10 cellular contexts compared by ENCODE assay signal in the genomic region with DNA sequence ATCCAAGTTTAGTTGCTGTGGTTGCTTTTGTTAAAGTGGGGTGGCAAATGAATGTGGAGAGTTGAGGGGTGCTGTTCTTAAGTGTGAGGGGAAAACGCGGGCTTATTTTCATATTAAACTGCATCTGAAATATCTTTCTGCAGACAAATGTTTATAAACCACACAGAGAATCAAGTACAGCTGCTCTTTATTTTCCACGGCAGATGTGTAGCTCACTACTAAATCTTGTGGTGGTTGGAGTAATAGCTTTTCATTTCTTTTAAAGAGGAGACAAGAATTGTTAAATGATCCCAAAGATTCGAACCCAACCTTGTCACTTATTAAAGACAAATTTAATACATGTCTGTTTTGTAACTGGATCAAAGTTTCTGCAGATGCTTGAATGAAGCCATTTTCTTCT. TPM values are rescaled to one million over a fixed set of nuclear protein-coding genes. Genes with fewer than 3 reads are reported as not detected.
DNase-seq lines count a peak whose midpoint lies in the region; ATAC-seq, FAIRE-seq and TF ChIP-seq lines count a peak whose summit lies in the region.
"Had no signal": no experiment of that assay in that cellular context is flagged by ENCODE, and none has a peak within 500 bp of the region (broad histone marks: within the 10 kb centered on the region; RNA-seq: fewer than 3 reads in every experiment).

No MANE protein-coding gene starts in this region.

- no peaks in the 10 kb centered on the region for H3K9me3 Mint-ChIP-seq in type B pancreatic cell

- 17% methylated on average over 4 of the region's 4 CpGs for WGBS in right lobe of liver (ENCODE audit: insufficient coverage, low coverage, low lambda C conversion rate, missing lambda C conversion rate)
- 18 to 26% (median 19%) methylated on average over 4 of the region's 4 CpGs for WGBS in small intestine, 3 donors

- peak overlapping the region; percentile 100 for H3K9ac ChIP-seq in adipocyte (ENCODE audit: low read length)

- no peak for TF ChIP-seq POLR2A in right lobe of liver (IDR thresholded peaks at IDR 0.05)

- H3K36me3 ChIP-seq in left ventricle myocardium inferior (no peaks in the 10 kb centered on the region), adipocyte (ENCODE audit: control insufficient read depth, insufficient read depth, low read length, severe bottlenecking) (peaks cover 4% of the 10 kb centered on the region), right lobe of liver (no peaks in the 10 kb centered on the region), small intestine (ENCODE audit: control insufficient read depth in 2 of 2, insufficient read depth in 2 of 2, low read length in 2 of 2) (no peaks in the 10 kb centered on the region)

- H3K9me3 ChIP-seq in left ventricle myocardium inferior (replicated peaks): no peaks in the 10 kb centered on the region
- no peaks in the 10 kb centered on the region for H3K9me3 ChIP-seq in adipocyte (ENCODE audit: control insufficient read depth, low read length)
- H3K9me3 ChIP-seq in right lobe of liver: no peaks in the 10 kb centered on the region
- no peaks in the 10 kb centered on the region for H3K9me3 ChIP-seq in small intestine (ENCODE audit: control insufficient read depth, low read depth)

- H3K36me3 Mint-ChIP-seq in type B pancreatic cell: peaks cover 11% of the 10 kb centered on the region

- peak overlapping the region; percentile 100 for H3K27ac Mint-ChIP-seq in type B pancreatic cell

- no peak for ATAC-seq in Right ventricle myocardium inferior
- no peak for ATAC-seq in right lobe of liver

- H3K4me3 ChIP-seq in left ventricle myocardium inferior: peak overlapping the region; percentile 92
- peak overlapping the region; percentile 93 for H3K4me3 ChIP-seq in adipocyte (ENCODE audit: low read length)
- H3K4me3 ChIP-seq in right lobe of liver: peak overlapping the region; percentile 78 to 84 (median 79)
- H3K4me3 ChIP-seq in small intestine (ENCODE audit: low read depth in 1 of 2, low read length in 2 of 2): peak overlapping the region in 1 of 2 donors; percentile 23

- H3K27me3 Mint-ChIP-seq in type B pancreatic cell: no peaks in the 10 kb centered on the region

- FAIRE-seq in small intestine (lab: Jason Lieb, UNC): no peak
- FAIRE-seq: G401.6 had no signal

- intact Hi-C loops in left ventricle myocardium inferior (cut with micrococcal nuclease) (no loop called here), Right ventricle myocardium inferior (cut with DNase I) (no loop called here), right lobe of liver (cut with DNase I) (no loop called here)

- peak overlapping the region; percentile 95 for H3K4me3 Mint-ChIP-seq in type B pancreatic cell

- peaks cover 32% of the 10 kb centered on the region for H3K4me1 Mint-ChIP-seq in type B pancreatic cell (ENCODE audit: unreplicated experiment)

- H3K27me3 ChIP-seq in left ventricle myocardium inferior (ENCODE audit: low read depth) (no peaks in the 10 kb centered on the region), adipocyte (replicated peaks; ENCODE audit: control insufficient read depth, insufficient read depth, low read length) (no peaks in the 10 kb centered on the region), right lobe of liver (no peaks in the 10 kb centered on the region), small intestine (ENCODE audit: control insufficient read depth in 2 of 2, insufficient read depth in 2 of 2, low read length in 2 of 2) (no peaks in the 10 kb centered on the region)

- TF ChIP-seq CTCF in left ventricle myocardium inferior (IDR thresholded peaks at IDR 0.05; ENCODE audit: borderline replicate concordance): no peak
- no peak for TF ChIP-seq CTCF in right lobe of liver (IDR thresholded peaks at IDR 0.05)
- TF ChIP-seq CTCF in type B pancreatic cell (conservative IDR thresholded peaks at IDR 0.05): no peak

- no peak for DNase-seq in left ventricle myocardium inferior
- DNase-seq in Right ventricle myocardium inferior (ENCODE audit: missing footprints): no peak
- peak; percentile 56 for DNase-seq in adipocyte (ENCODE audit: low read depth)
- DNase-seq in right lobe of liver: no peak
- DNase-seq in type B pancreatic cell (ENCODE audit: extremely low spot score, unreplicated experiment): no peak
- no peak for DNase-seq in NCI-H524 (lab: John Stamatoyannopoulos, UW)
- no peak for DNase-seq in small intestine
- DNase-seq in NK-92 (lab: John Stamatoyannopoulos, UW; ENCODE audit: unreplicated experiment): no peak
- DNase-seq: stimulated activated CD4-positive, alpha-beta T cell treated with anti-CD3 and anti-CD28 coated beads, Interleukin-15, amount 100 ng/mL, for 24 hours had no signal

- H3K4me1 ChIP-seq in left ventricle myocardium inferior: peaks cover 90% of the 10 kb centered on the region
- peaks cover 41% of the 10 kb centered on the region for H3K4me1 ChIP-seq in adipocyte (ENCODE audit: control insufficient read depth, insufficient read depth, low read length)
- peaks cover 0 to 56% (median 13%) of the 10 kb centered on the region in 4 donors for H3K4me1 ChIP-seq in right lobe of liver
- peaks cover 3 to 9% of the 10 kb centered on the region in 2 donors for H3K4me1 ChIP-seq in small intestine (ENCODE audit: control insufficient read depth in 2 of 2, insufficient read depth in 1 of 2, low read depth in 1 of 2, low read length in 1 of 2)

- H3K27ac ChIP-seq in left ventricle myocardium inferior (replicated peaks) (peak overlapping the region; percentile 99), right lobe of liver (no peak overlapping the region), small intestine (ENCODE audit: low read depth in 1 of 2, low read length in 1 of 2) (no peak overlapping the region)

RNA-seq across cellular contexts. Expression of a gene that starts 2.1 kb away (rescaled TPM):
- total RNA-seq in left ventricle myocardium inferior: 162 TPM
- 136 TPM for total RNA-seq in Right ventricle myocardium inferior
- 100 to 1,000 TPM; 120 to 232 (median 142) TPM for total RNA-seq in right lobe of liver
- 209 and 262 TPM in 2 replicates for total RNA-seq in type B pancreatic cell (ENCODE audit: low replicate concordance)
- 10 to 100 TPM; 60.4 to 91.6 (median 67.6) TPM for polyA plus RNA-seq in small intestine

RNA-seq across cellular contexts. Expression of a gene that starts 56.4 kb away (rescaled TPM):
- 17.0 TPM for total RNA-seq in left ventricle myocardium inferior
- 18.0 TPM for total RNA-seq in Right ventricle myocardium inferior
- total RNA-seq in right lobe of liver: 10 to 100 TPM in 2 of 6 experiments, 1 to 10 TPM in 4; 7.8 to 12.0 (median 9.4) TPM
- total RNA-seq in type B pancreatic cell (ENCODE audit: low replicate concordance): 30.6 and 50.4 TPM in 2 replicates
- polyA plus RNA-seq in small intestine: 10 to 100 TPM in 2 of 3 donors, 1 to 10 TPM in 1; 9.6 to 14.7 (median 10.3) TPM
